In the genomic region with DNA sequence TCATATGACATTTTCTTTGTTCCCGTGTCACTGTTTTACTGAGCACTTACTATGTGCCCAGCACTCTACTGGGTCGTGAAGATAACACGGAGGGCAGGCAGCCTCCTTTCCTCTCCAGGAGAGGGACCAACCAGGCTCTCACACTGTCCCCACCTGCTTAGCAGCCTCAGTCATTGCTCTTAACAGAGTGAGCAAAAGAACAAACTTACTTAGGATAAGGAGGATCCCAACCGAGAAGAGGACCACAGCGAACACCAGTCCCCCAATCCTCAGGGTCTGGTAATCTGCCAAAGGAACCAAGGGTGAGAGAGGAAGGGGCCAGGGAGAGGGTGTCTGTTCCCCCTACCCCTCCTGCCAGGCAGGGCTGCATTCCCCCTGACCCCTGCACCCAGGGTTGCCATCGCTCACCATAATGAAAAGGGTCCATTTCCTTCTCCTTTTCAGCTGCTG, we compare ENCODE assay signal across 25 cellular contexts. TPM values are rescaled to one million over a fixed set of nuclear protein-coding genes. Genes with fewer than 3 reads are reported as not detected.
DNase-seq lines count a peak whose midpoint lies in the region; ATAC-seq and TF ChIP-seq lines count a peak whose summit lies in the region.
"Had no signal": no experiment of that assay in that cellular context is flagged by ENCODE, and none has a peak within 500 bp of the region (broad histone marks: within the 10 kb centered on the region; RNA-seq: fewer than 3 reads in every experiment).

No MANE protein-coding gene starts in this region.

- H3K4me3 ChIP-seq in adrenal gland, result no peak overlapping the region
- H3K4me3 ChIP-seq in tibial artery, result no peak overlapping the region
- H3K4me3 ChIP-seq: prostate gland, thyroid gland had no signal

- TF ChIP-seq CTCF in adrenal gland (IDR thresholded peaks at IDR 0.05) (no peak), tibial artery (IDR thresholded peaks at IDR 0.05) (no peak)

- CTCF ChIA-PET in activated CD4-positive, alpha-beta memory T cell treated with anti-CD3 and anti-CD28 coated beads, Interleukin-2, amount 10 ng/mL, durations not matched to agents 7 days and 5 days (lab: Charles Lee), result interaction anchor here (0.6 to 7.8 kb wide), 6 partner anchors 33 to 212 kb away, joined by 3 to 171 read pairs (median 12); no protein-coding TSS in a partner anchor
- CTCF ChIA-PET in activated CD4-positive, alpha-beta memory T cell treated with anti-CD3 and anti-CD28 coated beads for 36 hours (lab: Charles Lee), result interaction anchor here (7.2 to 7.3 kb wide), 2 partner anchors 105 to 212 kb away, joined by 154 to 219 read pairs; no protein-coding TSS in a partner anchor

- H3K27me3 ChIP-seq in adrenal gland, result no peaks in the 10 kb centered on the region
- peaks cover 0 to 10% of the 10 kb centered on the region in 2 donors for H3K27me3 ChIP-seq in tibial artery
- H3K27me3 ChIP-seq: thyroid gland had no signal

- 72 to 81% (median 78%) methylated on average over 6 of the region's 6 CpGs for WGBS in adrenal gland, 4 donors

- H3K4me1 Mint-ChIP-seq in activated CD4-positive, alpha-beta memory T cell treated with anti-CD3 and anti-CD28 coated beads, Interleukin-2, amount 10 ng/mL, durations not matched to agents 7 days and 5 days, result peaks cover 6% of the 10 kb centered on the region
- no peaks in the 10 kb centered on the region for H3K4me1 Mint-ChIP-seq in activated CD4-positive, alpha-beta memory T cell treated with anti-CD3 and anti-CD28 coated beads for 36 hours (ENCODE audit: low read depth)
- H3K4me1 Mint-ChIP-seq: naive B cell had no signal

- H3K27ac Mint-ChIP-seq in activated CD4-positive, alpha-beta memory T cell treated with anti-CD3 and anti-CD28 coated beads, Interleukin-2, amount 10 ng/mL, durations not matched to agents 7 days and 5 days, result no peak overlapping the region
- H3K27ac Mint-ChIP-seq in activated CD4-positive, alpha-beta memory T cell treated with anti-CD3 and anti-CD28 coated beads for 36 hours, result no peak overlapping the region
- H3K27ac Mint-ChIP-seq: activated naive CD8-positive, alpha-beta T cell treated with anti-CD3 and anti-CD28 coated beads, Interleukin-2, amount 10 ng/mL, durations not matched to agents 7 days and 5 days; activated T-helper 1 cell treated with anti-CD3 and anti-CD28 coated beads, Interleukin-12 subunit alpha, Interleukin-12 subunit beta, Interleukin-2, Interleukin-4 antibody, amounts not matched to agents 30 ng/mL and 10 ng/mL and 1 ng/mL, durations not matched to agents 14 hours and 24 hours and 36 hours; immature natural killer cell; T-cell had no signal

- no peak for TF ChIP-seq POLR2A in adrenal gland (IDR thresholded peaks at IDR 0.05)

- POLR2A ChIA-PET in activated CD4-positive, alpha-beta memory T cell treated with anti-CD3 and anti-CD28 coated beads, Interleukin-2, amount 10 ng/mL, durations not matched to agents 7 days and 5 days (lab: Charles Lee), result no interaction called here
- POLR2A ChIA-PET in activated CD4-positive, alpha-beta memory T cell treated with anti-CD3 and anti-CD28 coated beads for 36 hours (lab: Charles Lee), result no interaction called here

- H3K4me3 Mint-ChIP-seq in activated CD4-positive, alpha-beta memory T cell treated with anti-CD3 and anti-CD28 coated beads, Interleukin-2, amount 10 ng/mL, durations not matched to agents 7 days and 5 days, result no peak overlapping the region
- no peak overlapping the region for H3K4me3 Mint-ChIP-seq in activated CD4-positive, alpha-beta memory T cell treated with anti-CD3 and anti-CD28 coated beads for 36 hours
- H3K4me3 Mint-ChIP-seq: activated naive CD8-positive, alpha-beta T cell treated with anti-CD3 and anti-CD28 coated beads, Interleukin-2, amount 10 ng/mL, durations not matched to agents 7 days and 5 days; activated T-helper 1 cell treated with anti-CD3 and anti-CD28 coated beads, Interleukin-12 subunit alpha, Interleukin-12 subunit beta, Interleukin-2, Interleukin-4 antibody, amounts not matched to agents 30 ng/mL and 10 ng/mL and 1 ng/mL, durations not matched to agents 14 hours and 24 hours and 36 hours; H9; immature natural killer cell; naive B cell; T-cell had no signal

- ATAC-seq in GM21423 (IDR thresholded peaks at IDR 0.05; ENCODE audit: unreplicated experiment), result no peak
- no peak for ATAC-seq in GM21526 (IDR thresholded peaks at IDR 0.05; ENCODE audit: low FRiP score, unreplicated experiment)
- ATAC-seq: T-cell had no signal

- peaks cover 20% of the 10 kb centered on the region for H3K27me3 Mint-ChIP-seq in activated CD4-positive, alpha-beta memory T cell treated with anti-CD3 and anti-CD28 coated beads, Interleukin-2, amount 10 ng/mL, durations not matched to agents 7 days and 5 days
- peaks cover under 1% of the 10 kb centered on the region for H3K27me3 Mint-ChIP-seq in activated CD4-positive, alpha-beta memory T cell treated with anti-CD3 and anti-CD28 coated beads for 36 hours

- H3K9me3 Mint-ChIP-seq in activated CD4-positive, alpha-beta memory T cell treated with anti-CD3 and anti-CD28 coated beads, Interleukin-2, amount 10 ng/mL, durations not matched to agents 7 days and 5 days, result no peaks in the 10 kb centered on the region
- H3K9me3 Mint-ChIP-seq in activated CD4-positive, alpha-beta memory T cell treated with anti-CD3 and anti-CD28 coated beads for 36 hours, result no peaks in the 10 kb centered on the region
- H3K9me3 Mint-ChIP-seq: activated naive CD8-positive, alpha-beta T cell treated with anti-CD3 and anti-CD28 coated beads, Interleukin-2, amount 10 ng/mL, durations not matched to agents 7 days and 5 days; activated T-helper 1 cell treated with anti-CD3 and anti-CD28 coated beads, Interleukin-12 subunit alpha, Interleukin-12 subunit beta, Interleukin-2, Interleukin-4 antibody, amounts not matched to agents 30 ng/mL and 10 ng/mL and 1 ng/mL, durations not matched to agents 14 hours and 24 hours and 36 hours; H9; immature natural killer cell; naive B cell; T-cell had no signal

- no peaks in the 10 kb centered on the region for H3K36me3 Mint-ChIP-seq in activated CD4-positive, alpha-beta memory T cell treated with anti-CD3 and anti-CD28 coated beads, Interleukin-2, amount 10 ng/mL, durations not matched to agents 7 days and 5 days (ENCODE audit: low read depth)
- no peaks in the 10 kb centered on the region for H3K36me3 Mint-ChIP-seq in activated CD4-positive, alpha-beta memory T cell treated with anti-CD3 and anti-CD28 coated beads for 36 hours
- H3K36me3 Mint-ChIP-seq: activated naive CD8-positive, alpha-beta T cell treated with anti-CD3 and anti-CD28 coated beads, Interleukin-2, amount 10 ng/mL, durations not matched to agents 7 days and 5 days; immature natural killer cell; naive B cell; T-cell had no signal

- peak; percentile 10 for DNase-seq in activated CD4-positive, alpha-beta memory T cell treated with anti-CD3 and anti-CD28 coated beads, Interleukin-2, amount 10 ng/mL, durations not matched to agents 7 days and 5 days
- DNase-seq in activated CD4-positive, alpha-beta memory T cell treated with anti-CD3 and anti-CD28 coated beads for 36 hours, result no peak
- DNase-seq in adrenal gland (peak in 2 of 7 donors; percentile 16), mucosa of gallbladder (ENCODE audit: low spot score) (peak; percentile 8), tibial artery (peak; percentile 16 to 64), DMS79 (lab: John Stamatoyannopoulos, UW) (no peak)
- DNase-seq: GF-D8, immature natural killer cell, Karpas-422, naive B cell, NCI-H1092 treated with DMSO at 0.1 percent for 48 hours, NCI-H2029 treated with DMSO at 0.1 percent for 48 hours, NCI-H446 treated with DMSO at 0.1 percent for 48 hours, RPMI8226, thyroid gland had no signal

- H3K27ac ChIP-seq in adrenal gland, result peak overlapping the region in 3 of 5 donors; percentile 8 to 68 (median 38)
- H3K27ac ChIP-seq in tibial artery, result no peak overlapping the region
- H3K27ac ChIP-seq: prostate gland, thyroid gland had no signal

- H3K36me3 ChIP-seq in adrenal gland (replicated peaks in 1 of 2) (peaks cover 0 to 23% of the 10 kb centered on the region in 2 donors), tibial artery (peaks cover 0 to 5% (median 0%) of the 10 kb centered on the region in 3 donors)
- H3K36me3 ChIP-seq: prostate gland had no signal

- intact Hi-C loops in activated CD4-positive, alpha-beta memory T cell treated with anti-CD3 and anti-CD28 coated beads for 36 hours (cut with micrococcal nuclease), result no loop called here
- intact Hi-C loops in adrenal gland (cut with DNase I), result loop anchor here (2.0 kb wide), 2 partner anchors 105 to 107 kb away; no protein-coding TSS in a partner anchor
- intact Hi-C loops in tibial artery (cut with DNase I; ENCODE audit: low total_unique reads), result loop anchor here (5.0 kb wide), 2 partner anchors 106 to 211 kb away; no protein-coding TSS in a partner anchor

- H3K4me1 ChIP-seq in adrenal gland (replicated peaks in 1 of 2) (peaks cover 0 to 11% of the 10 kb centered on the region in 2 donors), tibial artery (peaks cover 0 to 3% (median 0%) of the 10 kb centered on the region in 4 donors)
- H3K4me1 ChIP-seq: prostate gland, thyroid gland had no signal

- H3K9me3 ChIP-seq in adrenal gland (replicated peaks in 1 of 3) (no peaks in the 10 kb centered on the region), tibial artery (no peaks in the 10 kb centered on the region)
- H3K9me3 ChIP-seq: prostate gland, thyroid gland had no signal

RNA-seq across cellular contexts. Expression of gene FXYD2, which starts 17.1 kb away (rescaled TPM):
- total RNA-seq in activated CD4-positive, alpha-beta memory T cell treated with anti-CD3 and anti-CD28 coated beads, Interleukin-2, amount 10 ng/mL, durations not matched to agents 7 days and 5 days, result under 1 TPM; 0.33 to 0.48 TPM
- total RNA-seq in activated CD4-positive, alpha-beta memory T cell treated with anti-CD3 and anti-CD28 coated beads for 36 hours, result not detected
- total RNA-seq in adrenal gland (1 to 10 TPM in 6 of 8 donors, not detected in 2; 1.2 to 4.3 (median 2.7) TPM), mucosa of gallbladder (1,539 TPM)
- polyA plus RNA-seq in adrenal gland, result 10 to 100 TPM in 1 of 3 donors, 1 to 10 TPM in 1, under 1 TPM in 1; 0.27 to 11.3 (median 3.6) TPM
- total RNA-seq: A172, HT1080 had no signal
- polyA plus RNA-seq: BJ had no signal

RNA-seq across cellular contexts. Expression of gene FXYD6, which starts 34.9 kb away (rescaled TPM):
- total RNA-seq in activated CD4-positive, alpha-beta memory T cell treated with anti-CD3 and anti-CD28 coated beads, Interleukin-2, amount 10 ng/mL, durations not matched to agents 7 days and 5 days, result not detected
- total RNA-seq in activated CD4-positive, alpha-beta memory T cell treated with anti-CD3 and anti-CD28 coated beads for 36 hours, result under 1 TPM; 0.26 to 0.61 TPM
- total RNA-seq in adrenal gland (100 to 1,000 TPM in 5 of 8 donors, 10 to 100 TPM in 3; 54.4 to 218 (median 104) TPM), mucosa of gallbladder (185 TPM)
- 10 to 100 TPM; 83.2 to 94.4 (median 93.9) TPM for polyA plus RNA-seq in adrenal gland
- total RNA-seq: activated T-helper 1 cell treated with anti-CD3 and anti-CD28 coated beads, Interleukin-12 subunit alpha, Interleukin-12 subunit beta, Interleukin-2, Interleukin-4 antibody, amounts not matched to agents 30 ng/mL and 10 ng/mL and 1 ng/mL, durations not matched to agents 14 hours and 24 hours and 36 hours had no signal
- polyA plus RNA-seq: BJ, immature natural killer cell had no signal

RNA-seq across cellular contexts. Expression of gene DSCAML1, which starts 44.6 kb away (rescaled TPM):
- under 1 TPM in 1 of 2 experiments, not detected in 1; 0.03 TPM for total RNA-seq in activated CD4-positive, alpha-beta memory T cell treated with anti-CD3 and anti-CD28 coated beads, Interleukin-2, amount 10 ng/mL, durations not matched to agents 7 days and 5 days
- total RNA-seq in activated CD4-positive, alpha-beta memory T cell treated with anti-CD3 and anti-CD28 coated beads for 36 hours, result under 1 TPM; 0.29 to 0.67 TPM
- total RNA-seq in adrenal gland (1 to 10 TPM in 1 of 8 donors, under 1 TPM in 6, not detected in 1; 0.09 to 1.7 (median 0.57) TPM), mucosa of gallbladder (8.0 TPM)
- 1 to 10 TPM in 1 of 3 donors, under 1 TPM in 2; 0.33 to 1.9 (median 0.40) TPM for polyA plus RNA-seq in adrenal gland
- total RNA-seq: A172; activated T-helper 1 cell treated with anti-CD3 and anti-CD28 coated beads, Interleukin-12 subunit alpha, Interleukin-12 subunit beta, Interleukin-2, Interleukin-4 antibody, amounts not matched to agents 30 ng/mL and 10 ng/mL and 1 ng/mL, durations not matched to agents 14 hours and 24 hours and 36 hours; HT1080 had no signal
- polyA plus RNA-seq: BJ, immature natural killer cell had no signal

Comparison
In these comparisons a context has a peak if more than half of its experiments do, and no peak if none do; other contexts are left out.
1. DNase-seq: peak in activated CD4-positive, alpha-beta memory T cell treated with anti-CD3 and anti-CD28 coated beads, Interleukin-2, amount 10 ng/mL, durations not matched to agents 7 days and 5 days (single experiment), mucosa of gallbladder (single experiment) and tibial artery (2 of 2); none in activated CD4-positive, alpha-beta memory T cell treated with anti-CD3 and anti-CD28 coated beads for 36 hours (single experiment) and DMS79 (single experiment).
2. H3K27ac ChIP-seq: peak in adrenal gland (3 of 5); none in tibial artery (0 of 2).
3. RNA of gene FXYD2, which starts 17.1 kb away (total RNA-seq): 1,539 TPM in mucosa of gallbladder (single experiment); 1.2 to 4.3 TPM in adrenal gland, 0.33 to 0.48 TPM in activated CD4-positive, alpha-beta memory T cell treated with anti-CD3 and anti-CD28 coated beads, Interleukin-2, amount 10 ng/mL, durations not matched to agents 7 days and 5 days and not detected in activated CD4-positive, alpha-beta memory T cell treated with anti-CD3 and anti-CD28 coated beads for 36 hours; every median in the first group is over 100 times any median in the second.
4. RNA of gene FXYD6, which starts 34.9 kb away (total RNA-seq): 185 TPM in mucosa of gallbladder (single experiment) and 54.4 to 218 TPM in adrenal gland; 0.26 to 0.61 TPM in activated CD4-positive, alpha-beta memory T cell treated with anti-CD3 and anti-CD28 coated beads for 36 hours and not detected in activated CD4-positive, alpha-beta memory T cell treated with anti-CD3 and anti-CD28 coated beads, Interleukin-2, amount 10 ng/mL, durations not matched to agents 7 days and 5 days; every median in the first group is over 10 times any median in the second.